In genomic region chr17:50867856-50868438, GRCh38 we compare ENCODE assay signal across 8 cellular contexts. TPM values are rescaled to one million over a fixed set of nuclear protein-coding genes. Genes with fewer than 3 reads are reported as not detected.
DNase-seq lines count a peak whose midpoint lies in the region; ATAC-seq and TF ChIP-seq lines count a peak whose summit lies in the region.

No MANE protein-coding gene starts in this region.

- H3K27me3 ChIP-seq in GM06990 (replicated peaks; ENCODE audit: control insufficient read depth, insufficient read depth, low read length), result no peaks in the 10 kb centered on the region
- no peaks in the 10 kb centered on the region for H3K27me3 ChIP-seq in SJSA1 (replicated peaks)
- H3K27me3 ChIP-seq in esophagus squamous epithelium, result no peaks in the 10 kb centered on the region
- H3K27me3 ChIP-seq in psoas muscle (ENCODE audit: insufficient read depth in 3 of 3, low read length in 2 of 3), result no peaks in the 10 kb centered on the region

- TF ChIP-seq POLR2A in esophagus squamous epithelium (IDR thresholded peaks at IDR 0.05), result peak in 1 of 4 donors; percentile 6

- H3K9me3 ChIP-seq in SJSA1 (replicated peaks) (no peaks in the 10 kb centered on the region), esophagus squamous epithelium (no peaks in the 10 kb centered on the region), psoas muscle (no peaks in the 10 kb centered on the region)

- 0 to 1% methylated on average over 5 to 9 of the region's 9 CpGs for WGBS in esophagus squamous epithelium, 2 donors
- 0 to 1% (median 1%) methylated on average over 9 of the region's 9 CpGs for WGBS in psoas muscle, 3 donors

- DNase-seq in GM06990 (ENCODE audit: extremely low read depth, insufficient read length) (no peak), SJSA1 (ENCODE audit: low read depth in 1 of 2, low spot score in 2 of 2) (no peak), esophagus squamous epithelium (lab: John Stamatoyannopoulos, UW) (no peak), psoas muscle (no peak), SW 1271 (lab: John Stamatoyannopoulos, UW) (no peak), AML-193 (lab: John Stamatoyannopoulos, UW) (no peak), inferior parietal cortex (ENCODE audit: extremely low spot score) (no peak)

- TF ChIP-seq CTCF in GM06990 (IDR thresholded peaks at IDR 0.05; ENCODE audit: insufficient read depth, low read length, poor library complexity, severe bottlenecking) (no peak), esophagus squamous epithelium (IDR thresholded peaks at IDR 0.05) (no peak), psoas muscle (IDR thresholded peaks at IDR 0.05) (no peak)

- H3K36me3 ChIP-seq in GM06990 (ENCODE audit: control insufficient read depth, insufficient read depth, low read length) (peaks cover 5% of the 10 kb centered on the region; the same call in 1 of the 2 replicates), SJSA1 (peaks cover 14% of the 10 kb centered on the region), esophagus squamous epithelium (peaks cover 3 to 8% (median 5%) of the 10 kb centered on the region in 3 donors), psoas muscle (ENCODE audit: insufficient read depth in 1 of 2, low read depth in 1 of 2) (peaks cover 0 to 10% of the 10 kb centered on the region in 2 donors)

- H3K4me3 ChIP-seq in GM06990 (replicated peaks; ENCODE audit: low read depth, low read length) (peak overlapping the region; percentile 92), SJSA1 (peak overlapping the region; percentile 90), esophagus squamous epithelium (peak overlapping the region; percentile 92 to 99 (median 97)), psoas muscle (peak overlapping the region; percentile 90)

- H3K27ac ChIP-seq in SJSA1, result no peak overlapping the region
- H3K27ac ChIP-seq in esophagus squamous epithelium, result peak overlapping the region; percentile 96 to 100 (median 100)
- H3K27ac ChIP-seq in psoas muscle, result peak overlapping the region; percentile 100

- intact Hi-C loops in esophagus squamous epithelium (cut with DNase I) (loop anchor here (5.0 kb wide), 1 partner anchor 84 kb away; no protein-coding TSS in a partner anchor), psoas muscle (cut with DNase I) (loop anchor here (1.0 to 10.0 kb wide), 5 partner anchors 34 to 287 kb away; partner anchors contain the start of gene NME1 (in 1 of the 2))

- ATAC-seq in psoas muscle, result no peak
- ATAC-seq in GM21360 (IDR thresholded peaks at IDR 0.05; ENCODE audit: unreplicated experiment), result no peak

- H3K4me1 ChIP-seq in SJSA1 (replicated peaks), result peaks cover 10% of the 10 kb centered on the region
- peaks cover 3 to 58% (median 11%) of the 10 kb centered on the region in 3 donors for H3K4me1 ChIP-seq in esophagus squamous epithelium
- H3K4me1 ChIP-seq in psoas muscle, result peaks cover 26% of the 10 kb centered on the region

RNA-seq across cellular contexts. Expression of gene TOB1, which starts 1.8 kb away (rescaled TPM):
- total RNA-seq in SJSA1 (2014; rRNA removed; shearing (Covaris generic)), result 0.28 and 3.1 TPM in 2 replicates
- 10 to 100 TPM; 21.5 to 35.9 (median 31.1) TPM for total RNA-seq in esophagus squamous epithelium
- total RNA-seq in psoas muscle, result 100 to 1,000 TPM in 3 of 4 donors, 10 to 100 TPM in 1; 74.9 to 155 (median 102) TPM
- polyA plus RNA-seq in psoas muscle, result 10 to 100 TPM; 12.8 to 40.9 (median 21.4) TPM

RNA-seq across cellular contexts. Expression of gene WFIKKN2, which starts 32.6 kb away (rescaled TPM):
- total RNA-seq in SJSA1 (2014; rRNA removed; shearing (Covaris generic)), result not detected in 2 replicates
- total RNA-seq in esophagus squamous epithelium (under 1 TPM in 1 of 4 donors, not detected in 3; 0.08 TPM), psoas muscle (1 to 10 TPM in 2 of 4 donors, under 1 TPM in 2; 0.25 to 3.4 (median 1.1) TPM)
- under 1 TPM; 0.09 to 0.32 (median 0.30) TPM for polyA plus RNA-seq in psoas muscle
